In genomic region chr2:40746150-40746549, GRCh38 we compare ENCODE assay signal across 16 cellular contexts.
DNase-seq lines count a peak whose midpoint lies in the region; ATAC-seq and TF ChIP-seq lines count a peak whose summit lies in the region.
"Had no signal": no experiment of that assay in that cellular context is flagged by ENCODE, and none has a peak within 500 bp of the region (broad histone marks: within the 10 kb centered on the region; RNA-seq: fewer than 3 reads in every experiment).

No MANE protein-coding gene starts in this region.

- POLR2A ChIA-PET in IMR-90 (lab: Charles Lee; ENCODE audit: unreplicated experiment): no interaction called here

- CTCF ChIA-PET in IMR-90 (lab: Yijun Ruan, JAX): no interaction called here

- no peak for TF ChIP-seq CTCF in IMR-90 (conservative IDR thresholded peaks at IDR 0.05; ENCODE audit: low read depth, low read length)
- no peak for TF ChIP-seq CTCF in osteoblast (IDR thresholded peaks at IDR 0.05; ENCODE audit: extremely low read depth, low read depth, low read length)

- intact Hi-C loops in IMR-90 (cut with micrococcal nuclease): no loop called here

- no peak for TF ChIP-seq POLR2A in IMR-90 (IDR thresholded peaks at IDR 0.05; ENCODE audit: low read depth, low read length)

- H3K23ac ChIP-seq in IMR-90 (ENCODE audit: low read depth, low read length): no peak overlapping the region

- no peak overlapping the region for H2BK120ac ChIP-seq in IMR-90 (ENCODE audit: low read depth, low read length)

- H3K36me3 ChIP-seq in IMR-90 (ENCODE audit: control insufficient read depth, insufficient read depth, low read length): no peaks in the 10 kb centered on the region
- H3K36me3 ChIP-seq in osteoblast (ENCODE audit: insufficient read depth, low read length): no peaks in the 10 kb centered on the region

- H3K4me1 ChIP-seq in IMR-90 (ENCODE audit: control insufficient read depth, insufficient read depth, low read length) (no peaks in the 10 kb centered on the region), osteoblast (ENCODE audit: insufficient read depth, low read length) (no peaks in the 10 kb centered on the region)

- no peak overlapping the region for H4K8ac ChIP-seq in IMR-90 (ENCODE audit: low read depth in 2 of 2, low read length in 2 of 2)

- no peak overlapping the region for H2AFZ ChIP-seq in IMR-90 (replicated peaks; ENCODE audit: low read length, poor library complexity)
- peak overlapping the region; percentile 37 for H2AFZ ChIP-seq in osteoblast (ENCODE audit: low read length)

- no peak overlapping the region for H4K91ac ChIP-seq in IMR-90 (ENCODE audit: insufficient read depth, low read depth, low read length)

- no peaks in the 10 kb centered on the region; the same call in 1 of the 2 replicates for H3K9me1 ChIP-seq in IMR-90 (ENCODE audit: insufficient read depth, low read length)

- H3K14ac ChIP-seq in IMR-90 (replicated peaks; ENCODE audit: low read depth, low read length): no peak overlapping the region

- H3K79me1 ChIP-seq in IMR-90 (ENCODE audit: low read depth in 1 of 2, low read length in 2 of 2): no peaks in the 10 kb centered on the region

- no peak overlapping the region for H3K56ac ChIP-seq in IMR-90 (ENCODE audit: extremely low read depth, insufficient read depth, low read length)

- dilution Hi-C loops in IMR-90 (cut with HindIII; ENCODE audit: low sequenced_read_pairs, unreplicated experiment): no loop called here

- H3K9me3 ChIP-seq in IMR-90 (ENCODE audit: control insufficient read depth, insufficient read depth, low read length) (no peaks in the 10 kb centered on the region), osteoblast (ENCODE audit: low read depth, low read length) (no peaks in the 10 kb centered on the region)

- BruUV-seq in IMR-90 (replicated peaks; lab: Mats Ljungman, UMichigan): no TSS peak

- TF ChIP-seq RAD21 in IMR-90 (IDR thresholded peaks at IDR 0.05; ENCODE audit: low read length): no peak

- no peaks in the 10 kb centered on the region for H3K27me3 ChIP-seq in IMR-90 (ENCODE audit: control insufficient read depth, insufficient read depth, low read length)
- H3K27me3 ChIP-seq in osteoblast (ENCODE audit: insufficient read depth, low read length): no peaks in the 10 kb centered on the region

- no peak overlapping the region for H2BK15ac ChIP-seq in IMR-90 (ENCODE audit: low read depth, low read length)

- H2BK20ac ChIP-seq in IMR-90 (ENCODE audit: low read depth, low read length): no peak overlapping the region

- ATAC-seq in IMR-90 (ENCODE audit: low read depth) (no peak), HG02678 (IDR thresholded peaks at IDR 0.05; ENCODE audit: unreplicated experiment) (no peak), GM18873 (IDR thresholded peaks at IDR 0.05; ENCODE audit: low FRiP score, unreplicated experiment) (no peak)
- ATAC-seq: naive thymus-derived CD4-positive, alpha-beta T cell had no signal

- 0 out of 2 replicates have a peak overlapping the region, but pooled peaks have one; percentile 31 for H4K5ac ChIP-seq in IMR-90 (ENCODE audit: low read depth, low read length)

- no peak overlapping the region for H3K9ac ChIP-seq in IMR-90 (ENCODE audit: low read depth, low read length)

- no peaks in the 10 kb centered on the region for H4K20me1 ChIP-seq in IMR-90 (ENCODE audit: insufficient read depth, low read length)
- H4K20me1 ChIP-seq in osteoblast (ENCODE audit: insufficient read depth, low read length): no peaks in the 10 kb centered on the region

- peak; percentile 3 for DNase-seq in NCI-H2171 treated with DMSO at 0.1 percent for 48 hours (lab: John Stamatoyannopoulos, UW)
- no peak for DNase-seq in NCI-H2171 (lab: John Stamatoyannopoulos, UW)
- DNase-seq in IMR-90: no peak
- DNase-seq in SHP77 (lab: John Stamatoyannopoulos, UW): peak; percentile 8 to 18
- DNase-seq in osteoblast (ENCODE audit: insufficient read length, low spot score, missing footprints): no peak
- no peak for DNase-seq in GM19240 (ENCODE audit: insufficient read length, low spot score)
- DNase-seq: CD8-positive, alpha-beta memory T cell; effector memory CD4-positive, alpha-beta T cell; foreskin fibroblast; H9; KG1; naive thymus-derived CD4-positive, alpha-beta T cell; NCI-H187; NCI-H82 had no signal

- no peak overlapping the region for H2BK5ac ChIP-seq in IMR-90 (ENCODE audit: low read depth, low read length, poor library complexity, severe bottlenecking)

- WGBS in IMR-90 (ENCODE audit: extremely low coverage in 2 of 2, insufficient read length in 1 of 2), 2 experiments: no CpG with 5 or more reads among the region's 6 CpGs

- no peak overlapping the region for H3K18ac ChIP-seq in IMR-90 (ENCODE audit: low read depth, low read length)

- in situ Hi-C loops in IMR-90 (cut with MboI; ENCODE audit: low sequenced_read_pairs): no loop called here

- no peak overlapping the region for H2AK5ac ChIP-seq in IMR-90 (ENCODE audit: low read depth, low read length)

- H3K4me2 ChIP-seq in IMR-90 (ENCODE audit: low read depth, low read length) (no peak overlapping the region), osteoblast (ENCODE audit: insufficient read depth, low read length) (no peak overlapping the region)

- H3K4me3 ChIP-seq in IMR-90 (ENCODE audit: insufficient read depth, low read depth, low read length): no peak overlapping the region
- H3K4me3 ChIP-seq in osteoblast (ENCODE audit: insufficient read depth, low read length): no peak overlapping the region

- H2AK9ac ChIP-seq in IMR-90 (replicated peaks; ENCODE audit: low read depth, low read length, poor library complexity): no peak overlapping the region

- H3K27ac ChIP-seq in IMR-90 (ENCODE audit: insufficient read depth, low read length): no peak overlapping the region
- no peak overlapping the region for H3K27ac ChIP-seq in osteoblast (ENCODE audit: low read depth, low read length)

- no peak overlapping the region for H3K4ac ChIP-seq in IMR-90 (ENCODE audit: low read depth, low read length)

- no peaks in the 10 kb centered on the region for H3K79me2 ChIP-seq in osteoblast (ENCODE audit: insufficient read depth, low read length)

TF ChIP-seq in IMR-90, 13 proteins besides CTCF, POLR2A, EP300 and RAD21:
- TF ChIP-seq ELK1 (IDR thresholded peaks at IDR 0.05; ENCODE audit: borderline replicate concordance, low read depth, low read length): no peak
- TF ChIP-seq MAFK (IDR thresholded peaks at IDR 0.05; ENCODE audit: low read depth, low read length): no peak
- no peak for TF ChIP-seq NFE2L2 (IDR thresholded peaks at IDR 0.05; ENCODE audit: low read depth, low read length)
- TF ChIP-seq RFX5 (IDR thresholded peaks at IDR 0.05; ENCODE audit: low read depth, low read length): no peak
- TF ChIP-seq RCOR1 (IDR thresholded peaks at IDR 0.05; ENCODE audit: insufficient replicate concordance, low read length): no peak
- TF ChIP-seq USF2 (IDR thresholded peaks at IDR 0.05; ENCODE audit: low read depth, low read length): no peak
- TF ChIP-seq MXI1 (IDR thresholded peaks at IDR 0.05; ENCODE audit: borderline replicate concordance, low read depth, low read length): no peak
- no peak for TF ChIP-seq FOS (IDR thresholded peaks at IDR 0.05; ENCODE audit: low read depth, low read length)
- TF ChIP-seq MAZ (IDR thresholded peaks at IDR 0.05; ENCODE audit: borderline replicate concordance, low read depth, low read length): no peak
- TF ChIP-seq SMC3 (IDR thresholded peaks at IDR 0.05; ENCODE audit: low read depth, low read length): no peak
- TF ChIP-seq CEBPB (IDR thresholded peaks at IDR 0.05; ENCODE audit: low read depth, low read length): no peak
- no peak for TF ChIP-seq BHLHE40 (IDR thresholded peaks at IDR 0.05; ENCODE audit: low read depth, low read length)
- no peak for TF ChIP-seq CHD1 (IDR thresholded peaks at IDR 0.05; ENCODE audit: low read depth, low read length)

Comparison
In these comparisons a context has a peak if more than half of its experiments do, and no peak if none do; other contexts are left out.
1. DNase-seq: peak in NCI-H2171 treated with DMSO at 0.1 percent for 48 hours (single experiment) and SHP77 (2 of 2); none in NCI-H2171 (single experiment), IMR-90 (single experiment), osteoblast (single experiment) and GM19240 (single experiment).